23 cellular contexts compared by ENCODE assay signal in the genomic region with DNA sequence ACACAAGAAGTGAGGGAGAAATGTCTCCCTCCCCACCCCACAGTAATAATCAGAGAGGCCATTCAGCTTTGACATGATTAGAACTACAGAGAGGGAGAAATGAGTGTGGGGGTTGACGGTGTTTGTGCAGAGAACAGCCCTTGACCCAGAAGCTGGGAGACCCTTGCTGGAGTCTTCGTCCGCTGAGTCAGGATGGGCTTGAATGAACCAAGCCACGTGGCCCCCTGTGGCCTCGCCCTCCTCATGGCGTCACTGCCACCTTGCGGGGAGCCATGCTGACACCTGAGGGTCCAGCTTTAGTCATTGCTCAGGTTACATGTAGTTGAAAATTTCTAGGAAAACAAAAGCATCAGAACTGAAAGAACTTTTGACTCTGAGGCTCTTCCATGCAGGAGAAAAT.
"Had no signal": no experiment of that assay in that cellular context is flagged by ENCODE, and none has a peak within 500 bp of the region (broad histone marks: within the 10 kb centered on the region; RNA-seq: fewer than 3 reads in every experiment).

No MANE protein-coding gene starts in this region.

- H3K27ac Mint-ChIP-seq: activated T-cell treated with anti-CD3 and anti-CD28 coated beads, Interleukin-2, amount 50 U/mL, for 72 hours; effector memory CD8-positive, alpha-beta T cell; T-helper 1 cell treated with Interleukin-12 subunit alpha and Interleukin-12 subunit beta and Interleukin-4 antibody, amounts not matched to agents 30 μg/mL and 1 μg/mL, for 36 hours; type B pancreatic cell; WTC11 had no signal

- H3K4me3 ChIP-seq: ascending aorta, colonic mucosa, dorsolateral prefrontal cortex, prostate gland, right atrium auricular region, skin epidermis, thoracic aorta had no signal

- H3K4me1 Mint-ChIP-seq: central memory CD8-positive, alpha-beta T cell; WTC11 had no signal

- ATAC-seq: activated naive CD4-positive, alpha-beta T cell treated with anti-CD3 and anti-CD28 coated beads, Interleukin-2, amount 50 U/mL, for 72 hours; activated T-cell treated with anti-CD3 and anti-CD28 coated beads, Interleukin-2, amount 50 U/mL, for 72 hours; effector memory CD8-positive, alpha-beta T cell; esophagus mucosa; naive thymus-derived CD4-positive, alpha-beta T cell; WTC11 had no signal

- DNase-seq: activated CD8-positive, alpha-beta memory T cell treated with anti-CD3 and anti-CD28 coated beads, Interleukin-2, amount 50 U/mL, for 48 hours; activated gamma-delta T cell; activated T-cell treated with anti-CD3 and anti-CD28 coated beads, Interleukin-2, amount 50 U/mL, for 72 hours; brain microvascular endothelial cell; colonic mucosa; effector memory CD8-positive, alpha-beta T cell; foreskin melanocyte; islet precursor cell; naive thymus-derived CD4-positive, alpha-beta T cell; stimulated activated naive CD4-positive, alpha-beta T cell treated with Interleukin-2 at 50 U/mL for 16 hours; T1000 had no signal

- H3K27me3 Mint-ChIP-seq: central memory CD8-positive, alpha-beta T cell; effector memory CD8-positive, alpha-beta T cell; naive thymus-derived CD4-positive, alpha-beta T cell; type B pancreatic cell had no signal

- H3K4me1 ChIP-seq: ascending aorta, right atrium auricular region had no signal

- H3K27me3 ChIP-seq: ascending aorta, brain microvascular endothelial cell, colonic mucosa, dorsolateral prefrontal cortex, right atrium auricular region had no signal

- H3K4me3 Mint-ChIP-seq: activated T-cell treated with anti-CD3 and anti-CD28 coated beads, Interleukin-2, amount 50 U/mL, for 72 hours; central memory CD8-positive, alpha-beta T cell; effector memory CD8-positive, alpha-beta T cell; naive thymus-derived CD4-positive, alpha-beta T cell; T-helper 1 cell treated with Interleukin-12 subunit alpha and Interleukin-12 subunit beta and Interleukin-4 antibody, amounts not matched to agents 30 μg/mL and 1 μg/mL, for 36 hours; type B pancreatic cell; WTC11 had no signal

- H3K9me3 ChIP-seq: ascending aorta, colonic mucosa, prostate gland, right atrium auricular region, thoracic aorta had no signal

- H3K9me3 Mint-ChIP-seq: activated naive CD4-positive, alpha-beta T cell treated with anti-CD3 and anti-CD28 coated beads, Interleukin-2, amount 50 U/mL, for 72 hours; activated T-cell treated with anti-CD3 and anti-CD28 coated beads, Interleukin-2, amount 50 U/mL, for 72 hours; central memory CD8-positive, alpha-beta T cell; effector memory CD8-positive, alpha-beta T cell; naive thymus-derived CD4-positive, alpha-beta T cell; T-helper 1 cell treated with Interleukin-12 subunit alpha and Interleukin-12 subunit beta and Interleukin-4 antibody, amounts not matched to agents 30 μg/mL and 1 μg/mL, for 36 hours; type B pancreatic cell; WTC11 had no signal

- H3K27ac ChIP-seq: ascending aorta, brain microvascular endothelial cell, colonic mucosa, prostate gland, right atrium auricular region, skin epidermis, thoracic aorta had no signal
